In genomic region chr1:201408176-201408814, GRCh38 we compare ENCODE assay signal across 8 cellular contexts. TPM values are rescaled to one million over a fixed set of nuclear protein-coding genes. Genes with fewer than 3 reads are reported as not detected.
DNase-seq lines count a peak whose midpoint lies in the region; ATAC-seq and TF ChIP-seq lines count a peak whose summit lies in the region.

No MANE protein-coding gene starts in this region.

- peaks cover 2% of the 10 kb centered on the region for H3K27me3 Mint-ChIP-seq in activated T-helper 2 cell treated with anti-CD3 and anti-CD28 coated beads, Interferon-gamma antibody, Interleukin-2, Interleukin-4, amounts not matched to agents 10 μg/mL and 5 μg/mL and 100 μg/mL, durations not matched to agents 14 hours and 24 hours and 36 hours (ENCODE audit: low read depth)

- no peaks in the 10 kb centered on the region for H3K79me2 ChIP-seq in Karpas-422 (ENCODE audit: low read length)

- H2AFZ ChIP-seq in Karpas-422 (ENCODE audit: low read length): no peak overlapping the region

- H3K4me1 Mint-ChIP-seq in activated T-helper 2 cell treated with anti-CD3 and anti-CD28 coated beads, Interferon-gamma antibody, Interleukin-2, Interleukin-4, amounts not matched to agents 10 μg/mL and 5 μg/mL and 100 μg/mL, durations not matched to agents 14 hours and 24 hours and 36 hours (ENCODE audit: low read depth): no peaks in the 10 kb centered on the region

- TF ChIP-seq CTCF in foreskin keratinocyte (conservative IDR thresholded peaks at IDR 0.05): peak; percentile 92
- TF ChIP-seq CTCF in omental fat pad (IDR thresholded peaks at IDR 0.05): peak in 2 of 3 donors; percentile 19 to 65
- peak; percentile 84 for TF ChIP-seq CTCF in thoracic aorta (IDR thresholded peaks at IDR 0.05)

- H4K20me1 ChIP-seq in Karpas-422 (ENCODE audit: insufficient read depth, low read depth, low read length): peaks cover 62% of the 10 kb centered on the region

- H3K4me1 ChIP-seq in Karpas-422 (ENCODE audit: low read length) (peaks cover 98% of the 10 kb centered on the region), foreskin keratinocyte (no peaks in the 10 kb centered on the region), thoracic aorta (ENCODE audit: control insufficient read depth in 1 of 2, low read depth in 2 of 2) (no peaks in the 10 kb centered on the region)

- ATAC-seq in foreskin keratinocyte: peak; percentile 73
- peak; percentile 29 for ATAC-seq in omental fat pad (ENCODE audit: low FRiP score)
- ATAC-seq in thoracic aorta (ENCODE audit: insufficient number of reproducible peaks, low FRiP score, low read depth): peak; percentile 61
- ATAC-seq in GM19328 (IDR thresholded peaks at IDR 0.05; ENCODE audit: unreplicated experiment): no peak

- no peak overlapping the region for H3K4me3 Mint-ChIP-seq in activated T-helper 2 cell treated with anti-CD3 and anti-CD28 coated beads, Interferon-gamma antibody, Interleukin-2, Interleukin-4, amounts not matched to agents 10 μg/mL and 5 μg/mL and 100 μg/mL, durations not matched to agents 14 hours and 24 hours and 36 hours (ENCODE audit: low read depth)

- H3K9me2 ChIP-seq in Karpas-422 (replicated peaks; ENCODE audit: insufficient read depth, low read length): no peaks in the 10 kb centered on the region

- no peaks in the 10 kb centered on the region for H3K9me3 ChIP-seq in Karpas-422 (ENCODE audit: low read length)
- H3K9me3 ChIP-seq in thoracic aorta: no peaks in the 10 kb centered on the region

- no peaks in the 10 kb centered on the region for H3K9me3 Mint-ChIP-seq in activated T-helper 2 cell treated with anti-CD3 and anti-CD28 coated beads, Interferon-gamma antibody, Interleukin-2, Interleukin-4, amounts not matched to agents 10 μg/mL and 5 μg/mL and 100 μg/mL, durations not matched to agents 14 hours and 24 hours and 36 hours

- H3K27ac ChIP-seq in Karpas-422 (ENCODE audit: low read length): peak overlapping the region; percentile 66
- peak overlapping the region; percentile 82 for H3K27ac ChIP-seq in foreskin keratinocyte
- no peak overlapping the region for H3K27ac ChIP-seq in thoracic aorta

- H3K27me3 ChIP-seq in Karpas-422 (ENCODE audit: low read length): no peaks in the 10 kb centered on the region
- peaks cover 16% of the 10 kb centered on the region for H3K27me3 ChIP-seq in foreskin keratinocyte
- no peaks in the 10 kb centered on the region for H3K27me3 ChIP-seq in thoracic aorta (replicated peaks; ENCODE audit: insufficient read depth)

- no peak overlapping the region for H3K27ac Mint-ChIP-seq in activated T-helper 2 cell treated with anti-CD3 and anti-CD28 coated beads, Interferon-gamma antibody, Interleukin-2, Interleukin-4, amounts not matched to agents 10 μg/mL and 5 μg/mL and 100 μg/mL, durations not matched to agents 14 hours and 24 hours and 36 hours

- H3K36me3 ChIP-seq in Karpas-422 (ENCODE audit: insufficient read depth, low read length) (peaks cover 72% of the 10 kb centered on the region), thoracic aorta (no peaks in the 10 kb centered on the region)

- no peaks in the 10 kb centered on the region for H3K36me3 Mint-ChIP-seq in activated T-helper 2 cell treated with anti-CD3 and anti-CD28 coated beads, Interferon-gamma antibody, Interleukin-2, Interleukin-4, amounts not matched to agents 10 μg/mL and 5 μg/mL and 100 μg/mL, durations not matched to agents 14 hours and 24 hours and 36 hours (ENCODE audit: low read depth)

- DNase-seq in ELF-1 (ENCODE audit: low read depth, low spot score) (peak; percentile 96), Karpas-422 (peak; percentile 91), RPMI8226 (peak; percentile 85), foreskin keratinocyte (peak in 1 of 2 donors; percentile 51), omental fat pad (ENCODE audit: low spot score) (peak; percentile 88), thoracic aorta (ENCODE audit: low spot score) (peak; percentile 24)
- DNase-seq in activated T-helper 2 cell treated with anti-CD3 and anti-CD28 coated beads, Interferon-gamma antibody, Interleukin-2, Interleukin-4, amounts not matched to agents 10 μg/mL and 5 μg/mL and 100 μg/mL, durations not matched to agents 14 hours and 24 hours and 36 hours (ENCODE audit: low spot score): peak; percentile 60

- H3K4me2 ChIP-seq in Karpas-422 (ENCODE audit: low read depth, low read length, poor library complexity, severe bottlenecking): peak overlapping the region; percentile 4

- H3K4me3 ChIP-seq in Karpas-422 (ENCODE audit: low read length) (no peak overlapping the region), thoracic aorta (no peak overlapping the region)

- no peak overlapping the region for H3K9ac ChIP-seq in Karpas-422 (ENCODE audit: low read length)

- intact Hi-C loops in activated T-helper 2 cell treated with anti-CD3 and anti-CD28 coated beads, Interferon-gamma antibody, Interleukin-2, Interleukin-4, amounts not matched to agents 10 μg/mL and 5 μg/mL and 100 μg/mL, durations not matched to agents 14 hours and 24 hours and 36 hours (cut with micrococcal nuclease): no loop called here

RNA-seq across cellular contexts. Expression of gene LAD1, which starts 9.2 kb away (rescaled TPM):
- total RNA-seq in Karpas-422 (2014; rRNA removed; shearing (Covaris generic); ENCODE audit: low replicate concordance): 0.76 and 1.2 TPM in 2 replicates
- total RNA-seq in activated T-helper 2 cell treated with anti-CD3 and anti-CD28 coated beads, Interferon-gamma antibody, Interleukin-2, Interleukin-4, amounts not matched to agents 10 μg/mL and 5 μg/mL and 100 μg/mL, durations not matched to agents 14 hours and 24 hours and 36 hours: not detected in 2 replicates
- total RNA-seq in foreskin keratinocyte: 233 and 240 TPM in 2 replicates
- polyA plus RNA-seq in foreskin keratinocyte: 251 and 256 TPM in 2 replicates
- under 1 TPM in 3 of 4 donors, not detected in 1; 0.19 to 0.48 (median 0.25) TPM for total RNA-seq in omental fat pad
- total RNA-seq in thoracic aorta: 10 to 100 TPM in 1 of 2 donors, under 1 TPM in 1; 0.41 to 11.1 TPM

RNA-seq across cellular contexts. Expression of gene TNNI1, which starts 13.2 kb away (rescaled TPM):
- total RNA-seq in Karpas-422 (2014; rRNA removed; shearing (Covaris generic); ENCODE audit: low replicate concordance): 333 and 375 TPM in 2 replicates
- not detected in 2 replicates for total RNA-seq in activated T-helper 2 cell treated with anti-CD3 and anti-CD28 coated beads, Interferon-gamma antibody, Interleukin-2, Interleukin-4, amounts not matched to agents 10 μg/mL and 5 μg/mL and 100 μg/mL, durations not matched to agents 14 hours and 24 hours and 36 hours
- total RNA-seq in foreskin keratinocyte: not detected in 2 replicates
- polyA plus RNA-seq in foreskin keratinocyte: not detected in 2 replicates
- total RNA-seq in omental fat pad: under 1 TPM in 1 of 4 donors, not detected in 3; 0.09 TPM
- total RNA-seq in thoracic aorta: 1 to 10 TPM in 1 of 2 donors, not detected in 1; 1.2 TPM

RNA-seq across cellular contexts. Expression of gene TNNT2, which starts 30.8 kb away (rescaled TPM):
- 0.11 and 0.37 TPM in 2 replicates for total RNA-seq in Karpas-422 (2014; rRNA removed; shearing (Covaris generic); ENCODE audit: low replicate concordance)
- not detected in 2 replicates for total RNA-seq in activated T-helper 2 cell treated with anti-CD3 and anti-CD28 coated beads, Interferon-gamma antibody, Interleukin-2, Interleukin-4, amounts not matched to agents 10 μg/mL and 5 μg/mL and 100 μg/mL, durations not matched to agents 14 hours and 24 hours and 36 hours
- total RNA-seq in foreskin keratinocyte (0.11 and 0.17 TPM in 2 replicates), omental fat pad (1 to 10 TPM in 3 of 4 donors, not detected in 1; 2.0 to 2.4 (median 2.1) TPM), thoracic aorta (under 1 TPM in 1 of 2 donors, not detected in 1; 0.21 TPM)
- polyA plus RNA-seq in foreskin keratinocyte: 0.20 TPM in 1 of 2 replicates, not detected in the other

Comparison
In these comparisons a context has a peak if more than half of its experiments do, and no peak if none do; other contexts are left out.
1. H3K27ac ChIP-seq: peak in Karpas-422 (single experiment) and foreskin keratinocyte (single experiment); none in thoracic aorta (0 of 2).
2. CTCF ChIP-seq: peak in every context shown above with its lines; median percentile 92 in foreskin keratinocyte; 84 in thoracic aorta; 42 in omental fat pad.
3. RNA of gene LAD1, which starts 9.2 kb away (total RNA-seq): 233 to 240 TPM in foreskin keratinocyte; 0.41 to 11.1 TPM in thoracic aorta, 0.76 to 1.2 TPM in Karpas-422, 0.19 to 0.48 TPM in omental fat pad and not detected in activated T-helper 2 cell treated with anti-CD3 and anti-CD28 coated beads, Interferon-gamma antibody, Interleukin-2, Interleukin-4, amounts not matched to agents 10 μg/mL and 5 μg/mL and 100 μg/mL, durations not matched to agents 14 hours and 24 hours and 36 hours; every median in the first group is over 10 times any median in the second.
4. RNA of gene TNNI1, which starts 13.2 kb away (total RNA-seq): 333 to 375 TPM in Karpas-422; 1.2 TPM in thoracic aorta, not detected in activated T-helper 2 cell treated with anti-CD3 and anti-CD28 coated beads, Interferon-gamma antibody, Interleukin-2, Interleukin-4, amounts not matched to agents 10 μg/mL and 5 μg/mL and 100 μg/mL, durations not matched to agents 14 hours and 24 hours and 36 hours, not detected in foreskin keratinocyte and 0.09 TPM in omental fat pad; every median in the first group is over 100 times any median in the second.